ENCODE assay signal across 1 cellular context in genomic region chr1:167826127-167826526, GRCh38.
A peak's percentile ranks its signal among the peaks of the same experiment; 100 is the strongest.
TF ChIP-seq lines count a peak whose summit lies in the region.

No MANE protein-coding gene starts in this region.

TF ChIP-seq in K562, 482 proteins besides CTCF, POLR2A, EP300 and RAD21 (continued from another document):
- no peak for TF ChIP-seq PATZ1 (CRISPR knock-in tag; IDR thresholded peaks at IDR 0.05; ENCODE audit: borderline replicate concordance)
- TF ChIP-seq FOXJ3 (CRISPR knock-in tag; IDR thresholded peaks at IDR 0.05) = no peak
- TF ChIP-seq, protein P1, sequence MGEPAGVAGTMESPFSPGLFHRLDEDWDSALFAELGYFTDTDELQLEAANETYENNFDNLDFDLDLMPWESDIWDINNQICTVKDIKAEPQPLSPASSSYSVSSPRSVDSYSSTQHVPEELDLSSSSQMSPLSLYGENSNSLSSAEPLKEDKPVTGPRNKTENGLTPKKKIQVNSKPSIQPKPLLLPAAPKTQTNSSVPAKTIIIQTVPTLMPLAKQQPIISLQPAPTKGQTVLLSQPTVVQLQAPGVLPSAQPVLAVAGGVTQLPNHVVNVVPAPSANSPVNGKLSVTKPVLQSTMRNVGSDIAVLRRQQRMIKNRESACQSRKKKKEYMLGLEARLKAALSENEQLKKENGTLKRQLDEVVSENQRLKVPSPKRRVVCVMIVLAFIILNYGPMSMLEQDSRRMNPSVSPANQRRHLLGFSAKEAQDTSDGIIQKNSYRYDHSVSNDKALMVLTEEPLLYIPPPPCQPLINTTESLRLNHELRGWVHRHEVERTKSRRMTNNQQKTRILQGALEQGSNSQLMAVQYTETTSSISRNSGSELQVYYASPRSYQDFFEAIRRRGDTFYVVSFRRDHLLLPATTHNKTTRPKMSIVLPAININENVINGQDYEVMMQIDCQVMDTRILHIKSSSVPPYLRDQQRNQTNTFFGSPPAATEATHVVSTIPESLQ (CRISPR knock-in tag; IDR thresholded peaks at IDR 0.05) = no peak
- TF ChIP-seq PHTF2 (CRISPR knock-in tag; IDR thresholded peaks at IDR 0.05) = no peak; the same call in 1 of the 2 replicates
- no peak for TF ChIP-seq ARHGAP35 (IDR thresholded peaks at IDR 0.05; ENCODE audit: partially characterized antibody)
- peak; percentile 4; the same call in 1 of the 2 replicates for TF ChIP-seq POLR2G (IDR thresholded peaks at IDR 0.05; ENCODE audit: low read depth, low read length)
- TF ChIP-seq REST (CRISPR knock-in tag; IDR thresholded peaks at IDR 0.05; ENCODE audit: low read depth) = no peak
- no peak for TF ChIP-seq ZNF408 (CRISPR knock-in tag; IDR thresholded peaks at IDR 0.05; ENCODE audit: low read depth)
- TF ChIP-seq SREBF2 (CRISPR knock-in tag; IDR thresholded peaks at IDR 0.05) = no peak
- no peak for TF ChIP-seq ZMIZ1 (IDR thresholded peaks at IDR 0.05; ENCODE audit: low read depth in 2 of 2, low read length in 2 of 2)
- TF ChIP-seq IRF2 (CRISPR knock-in tag; IDR thresholded peaks at IDR 0.05) = no peak
- TF ChIP-seq LEF1 (IDR thresholded peaks at IDR 0.05) = no peak
